8 cellular contexts compared by ENCODE assay signal in the genomic region with DNA sequence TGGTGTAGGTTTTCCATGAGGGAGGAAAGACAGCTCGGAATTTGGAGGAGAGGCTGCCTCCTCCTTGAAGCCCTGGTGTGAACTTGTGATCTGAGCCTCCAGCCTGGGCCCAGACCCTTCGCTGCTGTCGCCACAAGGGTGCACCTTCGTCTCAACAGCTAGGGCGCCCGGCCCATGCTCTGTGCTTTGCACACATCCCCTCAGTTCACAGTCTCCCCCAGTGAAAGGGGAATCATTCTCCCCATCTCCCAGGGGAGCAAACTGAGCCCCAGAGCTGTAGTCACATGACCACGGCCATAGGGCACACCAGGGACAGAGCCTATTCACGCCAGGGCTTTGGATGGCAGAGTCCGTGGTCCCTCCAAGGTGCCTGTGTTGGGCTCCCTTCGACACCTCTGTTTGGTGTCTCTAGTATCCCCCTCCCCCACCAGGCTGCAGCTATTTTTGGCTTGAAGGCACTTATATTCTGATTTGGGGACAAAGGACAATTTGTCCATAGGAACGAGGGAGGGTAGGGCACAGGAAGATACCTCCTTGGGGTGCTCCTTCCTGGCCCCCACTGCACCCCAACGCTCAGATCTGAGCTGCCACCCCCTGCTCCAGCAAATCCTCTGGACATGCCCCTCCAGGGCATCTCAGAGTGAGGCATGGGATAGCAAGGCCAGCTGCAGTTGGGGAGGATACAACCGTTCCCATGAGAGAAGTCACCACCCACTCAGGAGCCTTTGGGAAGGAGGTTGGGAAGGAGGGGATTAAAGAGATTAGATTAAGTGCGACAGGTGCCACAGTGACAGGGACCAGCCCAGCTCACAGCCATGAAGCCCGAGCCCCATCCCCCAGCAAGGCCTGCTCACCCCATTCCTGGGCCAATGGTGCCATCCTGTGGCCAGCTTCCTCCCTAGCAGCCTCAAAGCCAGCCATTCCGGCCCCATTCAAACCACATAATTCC. TPM values are rescaled to one million over a fixed set of nuclear protein-coding genes. Genes with fewer than 3 reads are reported as not detected.
DNase-seq lines count a peak whose midpoint lies in the region; ATAC-seq and TF ChIP-seq lines count a peak whose summit lies in the region.

No MANE protein-coding gene starts in this region.

- no peak overlapping the region for H3K4ac ChIP-seq in neuronal stem cell (ENCODE audit: low read length)

- H3K9me3 Mint-ChIP-seq in activated T-helper 17 cell treated with anti-CD3 and anti-CD28 coated beads, Interleukin-2, amount 50 U/mL, for 72 hours = no peaks in the 10 kb centered on the region

- no peaks in the 10 kb centered on the region for H3F3A ChIP-seq in PC-3 (ENCODE audit: low read length, unreplicated experiment)

- peaks cover 12% of the 10 kb centered on the region for H3K27me3 Mint-ChIP-seq in activated T-helper 17 cell treated with anti-CD3 and anti-CD28 coated beads, Interleukin-2, amount 50 U/mL, for 72 hours

- H3K4me3 Mint-ChIP-seq in activated T-helper 17 cell treated with anti-CD3 and anti-CD28 coated beads, Interleukin-2, amount 50 U/mL, for 72 hours = no peak overlapping the region

- no peaks in the 10 kb centered on the region for H4K20me1 ChIP-seq in PC-3 (ENCODE audit: low read length)

- H3K23ac ChIP-seq in neuronal stem cell (ENCODE audit: low read depth, low read length, poor library complexity) = peak overlapping the region; percentile 34

- BruUV-seq in PC-3 (replicated peaks; lab: Mats Ljungman, UMichigan) = no TSS peak

- H3K9ac ChIP-seq in PC-3 (ENCODE audit: low read length) (no peak overlapping the region), neuronal stem cell (ENCODE audit: low read depth, low read length, poor library complexity) (no peak overlapping the region)

- peak; percentile 78 for DNase-seq in DMS153 (lab: John Stamatoyannopoulos, UW)
- peak; percentile 74 for DNase-seq in KBM-7
- DNase-seq in PC-3 = peak; percentile 77
- peak; percentile 32 for DNase-seq in fibroblast of the conjunctiva (ENCODE audit: low read depth)
- peak; percentile 78 for DNase-seq in neuronal stem cell (ENCODE audit: low spot score)
- DNase-seq in tibial nerve (ENCODE audit: low spot score in 2 of 2) = peak; percentile 54 to 68
- no peak for DNase-seq in GF-D8 (lab: John Stamatoyannopoulos, UW)

- intact Hi-C loops in PC-3 (cut with micrococcal nuclease) = loop anchor here (1.0 to 10.0 kb wide), 6 partner anchors 915 to 1820 kb away; no protein-coding TSS in a partner anchor

- ATAC-seq in PC-3 = peak; percentile 93
- peak; percentile 77 for ATAC-seq in activated T-helper 17 cell treated with anti-CD3 and anti-CD28 coated beads, Interleukin-2, amount 50 U/mL, for 72 hours (replicated peaks)

- peak overlapping the region; percentile 84 for H2BK15ac ChIP-seq in neuronal stem cell (ENCODE audit: low read length)

- peaks cover 8% of the 10 kb centered on the region; the same call in 1 of the 2 replicates for H3K27me3 ChIP-seq in PC-3 (ENCODE audit: low read length)
- H3K27me3 ChIP-seq in neuronal stem cell (ENCODE audit: control insufficient read depth in 3 of 3, insufficient read depth in 3 of 3, low read depth in 1 of 3, low read length in 3 of 3) = peaks cover 0 to 18% (median 0%) of the 10 kb centered on the region in 3 experiments
- H3K27me3 ChIP-seq in tibial nerve = peaks cover 0 to 3% of the 10 kb centered on the region in 2 donors

- H2AK5ac ChIP-seq in neuronal stem cell (ENCODE audit: low read depth, low read length) = peak overlapping the region; percentile 49

- POLR2A ChIA-PET in PC-3 (lab: Charles Lee; ENCODE audit: unreplicated experiment) = no interaction called here

- WGBS in neuronal stem cell (ENCODE audit: extremely low coverage in 2 of 2, insufficient read length in 2 of 2, insufficient replicate concordance in 1 of 2), 2 donors = no CpG with 5 or more reads among the region's 16 CpGs
- WGBS in tibial nerve, 2 donors = 38 to 56% methylated on average over 16 of the region's 16 CpGs

- peak overlapping the region; percentile 64 for H2BK120ac ChIP-seq in neuronal stem cell (ENCODE audit: low read depth, low read length)

- H3K14ac ChIP-seq in neuronal stem cell (ENCODE audit: low read length) = peak overlapping the region; percentile 58

- H3K4me2 ChIP-seq in PC-3 (ENCODE audit: low read length) (no peak overlapping the region), neuronal stem cell (ENCODE audit: insufficient read depth, low read length, poor library complexity, severe bottlenecking) (no peak overlapping the region)

- H3K18ac ChIP-seq in neuronal stem cell (ENCODE audit: low read length) = peak overlapping the region; percentile 45

- H3K79me1 ChIP-seq in neuronal stem cell (ENCODE audit: low read depth, low read length) = no peaks in the 10 kb centered on the region

- CTCF ChIA-PET in PC-3 (lab: Charles Lee) = interaction anchor here (0.5 to 1.1 kb wide), 4 partner anchors 11 to 998 kb away, joined by 3 to 6 read pairs (median 4); no protein-coding TSS in a partner anchor

- no peaks in the 10 kb centered on the region for H3K36me3 Mint-ChIP-seq in activated T-helper 17 cell treated with anti-CD3 and anti-CD28 coated beads, Interleukin-2, amount 50 U/mL, for 72 hours (ENCODE audit: low read depth)

- H3K4me3 ChIP-seq in PC-3 (ENCODE audit: low read length) (no peak overlapping the region), neuronal stem cell (ENCODE audit: low read length in 2 of 2) (no peak overlapping the region), tibial nerve (no peak overlapping the region)

- H3K27ac Mint-ChIP-seq in activated T-helper 17 cell treated with anti-CD3 and anti-CD28 coated beads, Interleukin-2, amount 50 U/mL, for 72 hours = no peak overlapping the region

- no peaks in the 10 kb centered on the region for H3K4me1 Mint-ChIP-seq in activated T-helper 17 cell treated with anti-CD3 and anti-CD28 coated beads, Interleukin-2, amount 50 U/mL, for 72 hours

- H3K27ac ChIP-seq in PC-3 (ENCODE audit: low read length) (no peak overlapping the region), neuronal stem cell (replicated peaks; ENCODE audit: low read length) (no peak overlapping the region), tibial nerve (no peak overlapping the region)

- H3K4me1 ChIP-seq in PC-3 (ENCODE audit: insufficient read depth, low read length) = no peaks in the 10 kb centered on the region
- H3K4me1 ChIP-seq in neuronal stem cell (ENCODE audit: control insufficient read depth in 2 of 2, insufficient read depth in 1 of 2, low read depth in 1 of 2, low read length in 2 of 2) = peaks cover 0 to 6% of the 10 kb centered on the region in 2 donors
- peaks cover 0 to 14% (median 0%) of the 10 kb centered on the region in 4 donors for H3K4me1 ChIP-seq in tibial nerve

- TF ChIP-seq CTCF in PC-3 (conservative IDR thresholded peaks at IDR 0.05; ENCODE audit: low read depth, low read length) (peak; percentile 90), tibial nerve (IDR thresholded peaks at IDR 0.05) (peak; percentile 65 to 90 (median 74))

- H4K8ac ChIP-seq in neuronal stem cell (ENCODE audit: low read depth, low read length) = no peak overlapping the region

- no peak overlapping the region for H4K91ac ChIP-seq in neuronal stem cell (ENCODE audit: low read depth, low read length, poor library complexity)

- no peaks in the 10 kb centered on the region for H3K9me2 ChIP-seq in PC-3 (replicated peaks; ENCODE audit: low read length)

- no peak for TF ChIP-seq POLR2A in tibial nerve (IDR thresholded peaks at IDR 0.05)

- H3K36me3 ChIP-seq in PC-3 (ENCODE audit: low read depth, low read length) (no peaks in the 10 kb centered on the region), neuronal stem cell (replicated peaks in 1 of 2; ENCODE audit: control insufficient read depth in 2 of 2, insufficient read depth in 2 of 2, low read length in 2 of 2) (no peaks in the 10 kb centered on the region), tibial nerve (no peaks in the 10 kb centered on the region)

- no peaks in the 10 kb centered on the region for H3K79me2 ChIP-seq in PC-3 (ENCODE audit: low read length)

- H2AFZ ChIP-seq in PC-3 (ENCODE audit: low read length) (no peak overlapping the region), neuronal stem cell (ENCODE audit: low read length) (no peak overlapping the region)

- no peak for TF ChIP-seq EP300 in tibial nerve (IDR thresholded peaks at IDR 0.05)

- in situ Hi-C loops in KBM-7 (cut with MboI; ENCODE audit: low pct_unique_long_range_greater_than_20kb, low sequenced_read_pairs) = loop anchor here (25.0 kb wide), 1 partner anchor 1470 kb away; a partner anchor contains a TSS

- H3K9me3 ChIP-seq in PC-3 (ENCODE audit: low read length) (no peaks in the 10 kb centered on the region), neuronal stem cell (replicated peaks in 1 of 2; ENCODE audit: control insufficient read depth in 2 of 2, insufficient read depth in 1 of 2, low read depth in 1 of 2, low read length in 2 of 2) (no peaks in the 10 kb centered on the region), tibial nerve (no peaks in the 10 kb centered on the region)

- no peak overlapping the region for H2BK5ac ChIP-seq in neuronal stem cell (ENCODE audit: low read length)

- no peak overlapping the region for H2BK12ac ChIP-seq in neuronal stem cell (ENCODE audit: low read length)

RNA-seq across cellular contexts. Expression of a gene that starts 15.7 kb away (rescaled TPM):
- total RNA-seq in PC-3 (2014; rRNA removed) = 0.63 TPM in 1 of 2 replicates, not detected in the other
- total RNA-seq in activated T-helper 17 cell treated with anti-CD3 and anti-CD28 coated beads, Interleukin-2, amount 50 U/mL, for 72 hours = under 1 TPM; 0.26 to 0.52 TPM
- polyA plus RNA-seq in neuronal stem cell (2013, experiment 1 of 2) = 0.04 TPM
- 0.01 TPM for polyA plus RNA-seq in neuronal stem cell (2013, experiment 2 of 2)
- not detected for total RNA-seq in tibial nerve

RNA-seq across cellular contexts. Expression of a gene that starts 49.9 kb away (rescaled TPM):
- total RNA-seq in PC-3 (2014; rRNA removed) (not detected in 2 replicates), tibial nerve (10 to 100 TPM; 21.1 to 67.8 (median 43.1) TPM)
- 100 to 1,000 TPM; 316 to 333 TPM for total RNA-seq in activated T-helper 17 cell treated with anti-CD3 and anti-CD28 coated beads, Interleukin-2, amount 50 U/mL, for 72 hours
- polyA plus RNA-seq in neuronal stem cell (2013, experiment 1 of 2) = 0.15 TPM
- polyA plus RNA-seq in neuronal stem cell (2013, experiment 2 of 2) = 0.10 TPM

Comparison
In these comparisons a context has a peak if more than half of its experiments do, and no peak if none do; other contexts are left out.
1. RNA of a gene that starts 49.9 kb away (total RNA-seq): 316 to 333 TPM in activated T-helper 17 cell treated with anti-CD3 and anti-CD28 coated beads, Interleukin-2, amount 50 U/mL, for 72 hours and 21.1 to 67.8 TPM in tibial nerve; not detected in PC-3; every median in the first group is over 10 times any median in the second.